11 cellular contexts compared by ENCODE assay signal in genomic region chrX:115362334-115363095, GRCh38.
DNase-seq lines count a peak whose midpoint lies in the region; ATAC-seq lines count a peak whose summit lies in the region.
"Had no signal": no experiment of that assay in that cellular context is flagged by ENCODE, and none has a peak within 500 bp of the region (broad histone marks: within the 10 kb centered on the region; RNA-seq: fewer than 3 reads in every experiment).

No MANE protein-coding gene starts in this region.

- no peaks in the 10 kb centered on the region for H3K9me3 Mint-ChIP-seq in natural killer cell treated with Interleukin-12 subunit alpha and Interleukin-12 subunit beta and Interleukin-15 and Interleukin-18, amount 100 ng/mL, for 72 hours

- peak; percentile 79 for ATAC-seq in GM18907 (IDR thresholded peaks at IDR 0.05; ENCODE audit: unreplicated experiment)
- ATAC-seq in natural killer cell treated with Interleukin-12 subunit alpha and Interleukin-12 subunit beta and Interleukin-15 and Interleukin-18, amount 100 ng/mL, for 72 hours, result peak; percentile 87 to 94
- ATAC-seq: lower lobe of right lung, right lobe of liver had no signal

- peak overlapping the region; percentile 47 for H3K4me3 Mint-ChIP-seq in natural killer cell treated with Interleukin-12 subunit alpha and Interleukin-12 subunit beta and Interleukin-15 and Interleukin-18, amount 100 ng/mL, for 72 hours

- peak overlapping the region; percentile 60 to 68 for H3K27ac Mint-ChIP-seq in natural killer cell treated with Interleukin-12 subunit alpha and Interleukin-12 subunit beta and Interleukin-15 and Interleukin-18, amount 100 ng/mL, for 72 hours

- peaks cover 14 to 37% of the 10 kb centered on the region in 2 donors for H3K4me1 Mint-ChIP-seq in natural killer cell treated with Interleukin-12 subunit alpha and Interleukin-12 subunit beta and Interleukin-15 and Interleukin-18, amount 100 ng/mL, for 72 hours (ENCODE audit: low read depth in 2 of 2)

- DNase-seq in LHCN-M2 (ENCODE audit: low read depth) (peak; percentile 71), astrocyte of the hippocampus (ENCODE audit: low read depth, low spot score) (peak; percentile 85), T-helper 1 cell (no peak), SKM-1 (lab: John Stamatoyannopoulos, UW; ENCODE audit: unreplicated experiment) (no peak)
- DNase-seq in natural killer cell treated with Interleukin-12 subunit alpha and Interleukin-12 subunit beta and Interleukin-15 and Interleukin-18, amount 100 ng/mL, for 72 hours (ENCODE audit: low spot score), result peak; percentile 69
- DNase-seq in stimulated activated CD4-positive, alpha-beta T cell treated with anti-CD3 and anti-CD28 coated beads, Interleukin-1b, Interleukin-23, amount 100 ng/mL, for 48 hours, result no peak
- DNase-seq: activated CD4-positive, alpha-beta T cell treated with anti-CD3 and anti-CD28 coated beads, Interleukin-2, amount 50 U/mL, for 1 hour; DMS79 treated with DMSO at 0.1 percent for 48 hours; lower lobe of right lung; right lobe of liver had no signal

- H3K27me3 Mint-ChIP-seq in natural killer cell treated with Interleukin-12 subunit alpha and Interleukin-12 subunit beta and Interleukin-15 and Interleukin-18, amount 100 ng/mL, for 72 hours, result peaks cover 7 to 35% of the 10 kb centered on the region in 2 donors

- peaks cover 5% of the 10 kb centered on the region for H3K36me3 Mint-ChIP-seq in natural killer cell treated with Interleukin-12 subunit alpha and Interleukin-12 subunit beta and Interleukin-15 and Interleukin-18, amount 100 ng/mL, for 72 hours

Comparison
In these comparisons a context has a peak if more than half of its experiments do, and no peak if none do; other contexts are left out.
1. DNase-seq: peak in LHCN-M2 (single experiment), astrocyte of the hippocampus (single experiment) and natural killer cell treated with Interleukin-12 subunit alpha and Interleukin-12 subunit beta and Interleukin-15 and Interleukin-18, amount 100 ng/mL, for 72 hours (single experiment); none in T-helper 1 cell (0 of 5), stimulated activated CD4-positive, alpha-beta T cell treated with anti-CD3 and anti-CD28 coated beads, Interleukin-1b, Interleukin-23, amount 100 ng/mL, for 48 hours (single experiment) and SKM-1 (single experiment).